16 cellular contexts compared by ENCODE assay signal in genomic region chr20:58833921-58834320, GRCh38. TPM values are rescaled to one million over a fixed set of nuclear protein-coding genes. Genes with fewer than 3 reads are reported as not detected.
"Had no signal": no experiment of that assay in that cellular context is flagged by ENCODE, and none has a peak within 500 bp of the region (broad histone marks: within the 10 kb centered on the region; RNA-seq: fewer than 3 reads in every experiment).

No MANE protein-coding gene starts in this region.

- H3K4me1 ChIP-seq: suprapubic skin had no signal

- H3K9me3 ChIP-seq: mucosa of descending colon, right atrium auricular region, suprapubic skin had no signal

- H3K4me3 ChIP-seq: coronary artery, mucosa of descending colon, right atrium auricular region, suprapubic skin had no signal

- DNase-seq: activated CD4-positive, alpha-beta T cell treated with anti-CD3 and anti-CD28 coated beads, Interleukin-2, amount 10 ng/mL, durations not matched to agents 24 days and 14 days; activated CD8-positive, alpha-beta T cell treated with anti-CD3 and anti-CD28 coated beads for 36 hours; activated naive CD4-positive, alpha-beta T cell treated with Interleukin-2 at 50 U/mL for 16 hours; activated naive CD8-positive, alpha-beta T cell treated with anti-CD3 and anti-CD28 coated beads, Interleukin-2, amount 10 ng/mL, durations not matched to agents 7 days and 5 days; activated T-cell treated with anti-CD3 and anti-CD28 coated beads, Interleukin-2, amount 50 U/mL, for 1 hour; anterior cingulate cortex; effector CD4-positive, alpha-beta T cell; immature natural killer cell; left ventricle myocardium superior; mucosa of descending colon; naive B cell; stimulated activated naive CD8-positive, alpha-beta T cell treated with anti-CD3 and anti-CD28 coated beads, Interleukin-15, amount 100 ng/mL, for 72 hours; T1000 had no signal

- H3K27me3 ChIP-seq: right atrium auricular region had no signal

- ATAC-seq: activated CD8-positive, alpha-beta T cell treated with anti-CD3 and anti-CD28 coated beads for 36 hours; left ventricle myocardium superior; mucosa of descending colon; stimulated activated naive CD8-positive, alpha-beta T cell treated with anti-CD3 and anti-CD28 coated beads, Interleukin-15, amount 100 ng/mL, for 72 hours had no signal

- H3K36me3 ChIP-seq: right atrium auricular region, suprapubic skin had no signal

- H3K27ac ChIP-seq: coronary artery, right atrium auricular region, suprapubic skin had no signal

RNA-seq across cellular contexts. Expression of gene GNAS-AS1, which starts 16.8 kb away (rescaled TPM):
- total RNA-seq: right atrium auricular region, suprapubic skin had no signal
- polyA plus RNA-seq: immature natural killer cell had no signal
